Comparison of ENCODE assay signal across 30 cellular contexts in the genomic region with DNA sequence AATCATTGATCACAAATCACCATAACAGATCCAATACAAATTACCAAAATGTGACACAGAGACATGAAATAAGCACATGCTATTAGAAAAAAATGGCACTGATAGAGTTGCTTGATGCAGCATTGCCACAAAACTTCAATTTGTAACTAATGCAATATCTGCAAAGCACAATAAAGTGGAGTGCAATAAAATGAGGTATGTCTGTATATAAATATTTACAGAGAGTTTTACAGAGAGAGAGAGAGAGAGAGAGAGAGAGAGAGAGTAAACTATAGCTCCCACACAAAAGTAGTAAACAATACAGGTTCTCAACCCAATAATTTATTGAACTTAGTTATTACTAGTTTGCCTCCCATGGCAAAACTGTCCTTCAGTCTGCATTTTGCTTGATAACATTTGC.
"Had no signal": no experiment of that assay in that cellular context is flagged by ENCODE, and none has a peak within 500 bp of the region (broad histone marks: within the 10 kb centered on the region; RNA-seq: fewer than 3 reads in every experiment).

No MANE protein-coding gene starts in this region.

- H3K36me3 Mint-ChIP-seq: immature natural killer cell; naive thymus-derived CD8-positive, alpha-beta T cell; stimulated activated naive B cell treated with anti-CD40 and anti-IgM and Interleukin-4, amounts not matched to agents 10 μg/mL and 1 μg/mL and 100 μg/mL, for 72 hours had no signal

- H3K27me3 Mint-ChIP-seq: naive thymus-derived CD8-positive, alpha-beta T cell; stimulated activated naive B cell treated with anti-CD40 and anti-IgM and Interleukin-4, amounts not matched to agents 10 μg/mL and 1 μg/mL and 100 μg/mL, for 72 hours had no signal

- H3K27ac Mint-ChIP-seq: immature natural killer cell; naive thymus-derived CD8-positive, alpha-beta T cell; nephron; stimulated activated naive B cell treated with anti-CD40 and anti-IgM and Interleukin-4, amounts not matched to agents 10 μg/mL and 1 μg/mL and 100 μg/mL, for 72 hours had no signal

- H3K4me3 ChIP-seq: left lung, lower lobe of right lung, pancreas, prostate gland, skin epidermis, stomach, testis, thyroid gland, transverse colon, upper lobe of left lung, vagina had no signal

- H3K4me1 Mint-ChIP-seq: immature natural killer cell; naive thymus-derived CD8-positive, alpha-beta T cell; nephron; neural crest cell; stimulated activated naive B cell treated with anti-CD40 and anti-IgM and Interleukin-4, amounts not matched to agents 10 μg/mL and 1 μg/mL and 100 μg/mL, for 72 hours had no signal

- ATAC-seq: left colon; left lung; lower lobe of right lung; naive thymus-derived CD8-positive, alpha-beta T cell; pancreas; right cardiac atrium; sciatic nerve; stimulated activated naive B cell treated with anti-CD40 and anti-IgM and Interleukin-4, amounts not matched to agents 10 μg/mL and 1 μg/mL and 100 μg/mL, for 72 hours; stimulated activated naive CD8-positive, alpha-beta T cell treated with anti-CD3 and anti-CD28 coated beads, Interleukin-15, Interleukin-2, amounts not matched to agents 100 U/mL and 50 U/mL, for 24 hours had no signal

- H3K4me3 Mint-ChIP-seq: immature natural killer cell; naive thymus-derived CD8-positive, alpha-beta T cell; nephron; neural crest cell; stimulated activated naive B cell treated with anti-CD40 and anti-IgM and Interleukin-4, amounts not matched to agents 10 μg/mL and 1 μg/mL and 100 μg/mL, for 72 hours had no signal

- DNase-seq: immature natural killer cell; kidney; left colon; left lung; lower lobe of right lung; mammary epithelial cell; mesenchymal stem cell; naive thymus-derived CD8-positive, alpha-beta T cell; nucleus accumbens; pancreas; posterior cingulate gyrus; retina; right cardiac atrium; stimulated activated CD4-positive, alpha-beta T cell treated with anti-CD3 and anti-CD28 coated beads, Interleukin-12 subunit alpha, Interleukin-12 subunit beta, amount 100 ng/mL, for 4 hours; stimulated activated CD4-positive, alpha-beta T cell treated with anti-CD3 and anti-CD28 coated beads, Interleukin-15, amount 100 ng/mL, for 24 hours; stimulated activated CD4-positive, alpha-beta T cell treated with anti-CD3 and anti-CD28 coated beads, Interleukin-2, amount 100 ng/mL, for 24 hours; stimulated activated CD4-positive, alpha-beta T cell treated with anti-CD3 and anti-CD28 coated beads, Interleukin-4, amount 100 ng/mL, for 1 hour; stimulated activated naive B cell treated with anti-CD40 and anti-IgM and Interleukin-4, amounts not matched to agents 10 μg/mL and 1 μg/mL and 100 μg/mL, for 72 hours; stimulated activated naive CD8-positive, alpha-beta T cell treated with anti-CD3 and anti-CD28 coated beads, Interleukin-15, Interleukin-2, amounts not matched to agents 100 U/mL and 50 U/mL, for 24 hours; stomach; testis; thyroid gland; transverse colon; upper lobe of left lung had no signal
